Comparison of ENCODE assay signal across 17 cellular contexts in the genomic region with DNA sequence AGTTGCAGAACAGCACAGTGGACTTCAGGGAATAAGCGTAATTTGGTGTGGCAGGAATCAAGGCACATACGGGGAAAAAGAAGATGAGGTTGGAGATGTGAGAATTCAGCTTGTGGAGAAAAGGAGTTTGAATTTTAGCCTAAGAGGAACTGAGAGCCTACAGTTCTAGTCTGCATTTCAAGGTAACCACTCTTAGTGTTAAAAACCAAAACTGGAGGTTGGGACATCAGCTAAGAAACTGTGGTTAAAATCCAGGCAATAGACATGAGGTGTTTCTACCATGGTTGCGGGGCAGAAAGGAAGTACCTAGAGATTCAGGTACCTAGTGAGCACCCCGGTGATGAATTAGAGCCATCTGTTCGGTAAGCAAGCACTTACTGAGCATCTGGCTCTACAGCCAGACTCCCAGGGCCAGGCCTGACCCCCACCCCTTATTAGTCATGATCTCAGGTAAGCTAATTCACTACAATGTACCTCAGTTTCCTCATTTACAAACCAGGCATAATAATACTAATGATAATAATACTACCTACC.
"Had no signal": no experiment of that assay in that cellular context is flagged by ENCODE, and none has a peak within 500 bp of the region (broad histone marks: within the 10 kb centered on the region; RNA-seq: fewer than 3 reads in every experiment).

No MANE protein-coding gene starts in this region.

- H3K36me3 Mint-ChIP-seq: activated naive CD4-positive, alpha-beta T cell treated with anti-CD3 and anti-CD28 coated beads, Interleukin-2, amount 50 U/mL, for 24 hours; stimulated activated naive B cell treated with anti-CD40 and anti-IgM and Interleukin-4, amounts not matched to agents 10 μg/mL and 1 μg/mL and 100 μg/mL, for 72 hours had no signal

- H3K27ac Mint-ChIP-seq: activated naive CD4-positive, alpha-beta T cell treated with anti-CD3 and anti-CD28 coated beads, Interleukin-2, amount 50 U/mL, for 24 hours; brain; dendritic cell treated with granulocyte-macrophage colony-stimulating factor and Interleukin-4, amounts not matched to agents 40 ng/mL and 50 ng/mL, for 4 days; endodermal cell; mesothelial cell of epicardium; stimulated activated naive B cell treated with anti-CD40 and anti-IgM and Interleukin-4, amounts not matched to agents 10 μg/mL and 1 μg/mL and 100 μg/mL, for 72 hours had no signal

- H3K9me3 Mint-ChIP-seq: activated naive CD4-positive, alpha-beta T cell treated with anti-CD3 and anti-CD28 coated beads, Interleukin-2, amount 50 U/mL, for 24 hours; brain; dendritic cell treated with granulocyte-macrophage colony-stimulating factor and Interleukin-4, amounts not matched to agents 40 ng/mL and 50 ng/mL, for 4 days; endodermal cell; mesothelial cell of epicardium; neural crest cell; stimulated activated naive B cell treated with anti-CD40 and anti-IgM and Interleukin-4, amounts not matched to agents 10 μg/mL and 1 μg/mL and 100 μg/mL, for 72 hours had no signal

- DNase-seq: activated CD4-positive, alpha-beta T cell treated with anti-CD3 and anti-CD28 coated beads, Interleukin-2, amount 50 U/mL, for 4 hours; activated CD4-positive, CD25-positive, alpha-beta regulatory T cell treated with anti-CD3 and anti-CD28 coated beads, Interleukin-2, amount 50 U/mL, for 72 hours; activated T-cell treated with anti-CD3 and anti-CD28 coated beads, Interleukin-2, amount 50 U/mL, for 1 hour; amniotic stem cell; cerebellar nuclear complex; endodermal cell; hippocampal formation; lower lobe of right lung; sigmoid colon; stimulated activated CD4-positive, alpha-beta T cell treated with anti-CD3 and anti-CD28 coated beads, Interleukin-2, amount 100 ng/mL, for 24 hours; stimulated activated naive B cell treated with anti-CD40 and anti-IgM and Interleukin-4, amounts not matched to agents 10 μg/mL and 1 μg/mL and 100 μg/mL, for 72 hours; transverse colon had no signal

- ATAC-seq: lower lobe of right lung had no signal
